8 cellular contexts compared by ENCODE assay signal in the genomic region with DNA sequence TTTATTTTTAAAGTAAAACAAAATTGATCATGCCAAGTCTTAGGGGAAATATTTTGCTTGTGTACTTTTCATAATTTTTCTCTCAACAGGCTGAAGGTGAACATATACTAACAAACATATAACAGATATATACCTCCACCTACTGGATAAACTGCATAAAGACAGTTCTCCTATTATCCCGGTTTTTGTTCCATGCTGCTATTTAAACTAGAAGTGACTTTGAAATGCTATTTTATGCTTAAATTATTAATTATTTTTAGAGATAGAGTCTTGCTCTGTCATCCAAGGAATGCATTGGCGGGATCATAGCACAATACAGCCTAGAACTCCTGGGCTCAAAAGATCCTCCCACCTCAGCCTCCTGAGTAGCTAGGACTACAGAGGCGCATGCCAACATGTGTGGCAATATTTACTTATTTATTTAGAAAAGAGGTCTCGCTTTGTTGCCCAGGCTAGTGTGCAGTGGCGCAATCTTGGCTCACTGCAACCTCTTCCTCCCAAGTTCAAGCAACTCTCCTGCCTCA. TPM values are rescaled to one million over a fixed set of nuclear protein-coding genes. Genes with fewer than 3 reads are reported as not detected.
A peak's percentile ranks its signal among the peaks of the same experiment; 100 is the strongest.
DNase-seq lines count a peak whose midpoint lies in the region; ATAC-seq, FAIRE-seq and TF ChIP-seq lines count a peak whose summit lies in the region.

No MANE protein-coding gene starts in this region.

- peak; percentile 71 for TF ChIP-seq CTCF in C4-2B (conservative IDR thresholded peaks at IDR 0.05)
- TF ChIP-seq CTCF in LNCAP (IDR thresholded peaks at IDR 0.05): peak; percentile 67
- peak; percentile 44 for TF ChIP-seq CTCF in SU-DHL-6 (IDR thresholded peaks at IDR 0.05; ENCODE audit: insufficient read depth, low read length, poor library complexity, severe bottlenecking)
- peak; percentile 50 to 75 (median 66) for TF ChIP-seq CTCF in heart left ventricle (IDR thresholded peaks at IDR 0.05)
- TF ChIP-seq CTCF in thoracic aorta (IDR thresholded peaks at IDR 0.05): peak; percentile 70

- 67 to 72% (median 70%) methylated on average over 5 of the region's 5 CpGs for WGBS in heart left ventricle, 4 donors

- no peak overlapping the region for H3K4me3 ChIP-seq in SU-DHL-6 (ENCODE audit: insufficient read depth, low read length, poor library complexity, severe bottlenecking)
- H3K4me3 ChIP-seq in heart left ventricle: no peak overlapping the region
- H3K4me3 ChIP-seq in thoracic aorta: no peak overlapping the region

- H2AFZ ChIP-seq in SU-DHL-6 (ENCODE audit: low read depth, low read length, severe bottlenecking): no peak overlapping the region

- H3K4me1 ChIP-seq in heart left ventricle (peaks cover 0 to 24% (median 10%) of the 10 kb centered on the region in 12 donors), thoracic aorta (ENCODE audit: control insufficient read depth in 1 of 2, low read depth in 2 of 2) (no peaks in the 10 kb centered on the region)

- H3K9me3 ChIP-seq in SU-DHL-6 (ENCODE audit: insufficient read depth, low read length): no peaks in the 10 kb centered on the region
- H3K9me3 ChIP-seq in heart left ventricle: no peaks in the 10 kb centered on the region
- H3K9me3 ChIP-seq in thoracic aorta: no peaks in the 10 kb centered on the region

- H3K79me2 ChIP-seq in SU-DHL-6 (ENCODE audit: insufficient read depth, low read length): no peaks in the 10 kb centered on the region

- intact Hi-C loops in heart left ventricle (cut with DNase I): loop anchor here in 9 of 10 donors (1.0 to 10.0 kb wide), 10 partner anchors 81 to 942 kb away; partner anchors contain the start of genes CLDND1 (in 1 of the 9) and GABRR3 (in 1 of the 9)

- no peak overlapping the region for H3K9ac ChIP-seq in SU-DHL-6 (ENCODE audit: low read length)

- peak in 2 of 4 donors; percentile 44 to 61 for ATAC-seq in heart left ventricle
- no peak for ATAC-seq in thoracic aorta (ENCODE audit: insufficient number of reproducible peaks, low FRiP score, low read depth)
- no peak for ATAC-seq in HG03095 (IDR thresholded peaks at IDR 0.05; ENCODE audit: unreplicated experiment)

- no peak overlapping the region for H3K27ac ChIP-seq in C4-2B
- no peak overlapping the region for H3K27ac ChIP-seq in SU-DHL-6 (ENCODE audit: low read depth, low read length)
- no peak overlapping the region for H3K27ac ChIP-seq in heart left ventricle
- no peak overlapping the region for H3K27ac ChIP-seq in thoracic aorta

- DNase-seq in GM19239 (ENCODE audit: insufficient read length, low spot score) (peak; percentile 6), heart left ventricle (no peak), thoracic aorta (ENCODE audit: low spot score) (no peak)
- DNase-seq in stimulated activated CD4-positive, alpha-beta T cell treated with anti-CD3 and anti-CD28 coated beads, Interleukin-12 subunit alpha, Interleukin-12 subunit beta, amount 100 ng/mL, for 4 hours: no peak

- no peak for FAIRE-seq in GM19239 (lab: Jason Lieb, UNC)

- no peaks in the 10 kb centered on the region for H4K20me1 ChIP-seq in SU-DHL-6 (ENCODE audit: low read depth, low read length)

- no peak for TF ChIP-seq POLR2A in heart left ventricle (IDR thresholded peaks at IDR 0.05)

- H3K36me3 ChIP-seq in SU-DHL-6 (ENCODE audit: low read length) (no peaks in the 10 kb centered on the region), heart left ventricle (peaks cover 0 to 87% (median 11%) of the 10 kb centered on the region in 9 donors), thoracic aorta (peaks cover 4% of the 10 kb centered on the region)

- no peak overlapping the region for H3K4me2 ChIP-seq in SU-DHL-6 (ENCODE audit: low read depth, low read length, poor library complexity, severe bottlenecking)

- no peaks in the 10 kb centered on the region for H3K9me2 ChIP-seq in SU-DHL-6 (replicated peaks; ENCODE audit: insufficient read depth, low read length)

- H3K27me3 ChIP-seq in SU-DHL-6 (ENCODE audit: low read length) (no peaks in the 10 kb centered on the region), heart left ventricle (no peaks in the 10 kb centered on the region), thoracic aorta (replicated peaks; ENCODE audit: insufficient read depth) (no peaks in the 10 kb centered on the region)

- no peaks in the 10 kb centered on the region for H3F3A ChIP-seq in SU-DHL-6 (ENCODE audit: insufficient read depth)

RNA-seq across cellular contexts. Expression of gene ST3GAL6, which starts 49.8 kb away (rescaled TPM):
- total RNA-seq in heart left ventricle (10 to 100 TPM; 35.3 to 91.1 (median 64.5) TPM), thoracic aorta (10 to 100 TPM; 12.0 to 16.9 TPM)
- 10 to 100 TPM; 37.3 to 95.9 TPM for polyA plus RNA-seq in heart left ventricle
